8 cellular contexts compared by ENCODE assay signal in the genomic region with DNA sequence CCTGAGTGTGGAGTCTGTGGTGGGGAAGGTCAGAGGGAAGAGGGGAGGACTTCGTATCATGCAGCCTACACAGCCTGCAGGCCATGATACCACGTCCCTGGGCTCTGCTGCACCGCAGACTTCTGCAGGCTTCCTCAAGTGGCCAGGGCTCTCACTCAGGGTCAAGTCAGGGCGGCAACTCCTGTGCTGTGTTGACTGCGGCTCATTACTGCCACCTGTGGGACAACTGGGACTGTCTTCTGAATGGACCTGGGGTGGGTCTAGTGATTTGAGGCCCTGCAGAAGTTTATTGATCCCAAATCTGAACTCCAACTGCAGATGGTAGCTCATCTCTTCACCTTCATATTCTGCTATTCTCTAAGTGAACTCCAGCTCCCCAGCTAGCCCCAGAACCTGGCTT.
A peak's percentile ranks its signal among the peaks of the same experiment; 100 is the strongest.
DNase-seq lines count a peak whose midpoint lies in the region; ATAC-seq and TF ChIP-seq lines count a peak whose summit lies in the region.

No MANE protein-coding gene starts in this region.

- CTCF ChIA-PET in WTC11 (lab: Charles Lee): interaction anchor here (1.8 to 4.1 kb wide), 4 partner anchors 8 to 19 kb away, joined by 5 to 28 read pairs (median 10); no protein-coding TSS in a partner anchor

- ATAC-seq in GM19324 (IDR thresholded peaks at IDR 0.05; ENCODE audit: low FRiP score, unreplicated experiment): peak; percentile 65
- ATAC-seq in HG03558 (IDR thresholded peaks at IDR 0.05; ENCODE audit: extremely low read depth, unreplicated experiment): peak; percentile 83
- ATAC-seq in WTC11: peak; percentile 97
- no peak for ATAC-seq in GM18873 (IDR thresholded peaks at IDR 0.05; ENCODE audit: low FRiP score, unreplicated experiment)

- peaks cover 22% of the 10 kb centered on the region for H3K4me1 Mint-ChIP-seq in WTC11

- no peaks in the 10 kb centered on the region for H3K36me3 Mint-ChIP-seq in WTC11

- H3K27ac Mint-ChIP-seq in WTC11: no peak overlapping the region

- H3K4me3 ChIP-seq in fibroblast of the aortic adventitia (ENCODE audit: low read depth, low read length): no peak overlapping the region

- TF ChIP-seq CTCF in WTC11 (IDR thresholded peaks at IDR 0.05): 0 out of 2 replicates have a peak, but pooled peaks have one; percentile 35
- peak; percentile 31 for TF ChIP-seq CTCF in fibroblast of the aortic adventitia (IDR thresholded peaks at IDR 0.05; ENCODE audit: insufficient read depth, low read length)

- POLR2A ChIA-PET in WTC11 (lab: Charles Lee): no interaction called here

- H3K27me3 Mint-ChIP-seq in WTC11 (ENCODE audit: low read depth): no peaks in the 10 kb centered on the region

- H3K9me3 Mint-ChIP-seq in WTC11: peaks cover 4% of the 10 kb centered on the region; the same call in 1 of the 2 replicates

- peak; percentile 46 for DNase-seq in CD1c-positive myeloid dendritic cell (ENCODE audit: extremely low spot score)
- peak; percentile 81 for DNase-seq in WTC11 (ENCODE audit: low spot score)
- DNase-seq in fibroblast of the aortic adventitia (ENCODE audit: low read depth): no peak
- DNase-seq in stimulated activated CD4-positive, alpha-beta T cell treated with anti-CD3 and anti-CD28 coated beads, Interleukin-12 subunit alpha, Interleukin-12 subunit beta, amount 100 ng/mL, for 4 hours: peak; percentile 56
- no peak for DNase-seq in HCEC 1CT

- H3K4me3 Mint-ChIP-seq in WTC11: no peak overlapping the region

TF ChIP-seq in WTC11, 78 proteins besides CTCF, POLR2A, EP300 and RAD21:
- no peak for TF ChIP-seq NFE2L1 (CRISPR knock-in tag; IDR thresholded peaks at IDR 0.05)
- no peak for TF ChIP-seq FOXJ3 (CRISPR knock-in tag; IDR thresholded peaks at IDR 0.05; ENCODE audit: borderline replicate concordance)
- TF ChIP-seq GRHL2 (CRISPR knock-in tag; IDR thresholded peaks at IDR 0.05; ENCODE audit: insufficient replicate concordance, severe bottlenecking): no peak
- TF ChIP-seq, protein P1, sequence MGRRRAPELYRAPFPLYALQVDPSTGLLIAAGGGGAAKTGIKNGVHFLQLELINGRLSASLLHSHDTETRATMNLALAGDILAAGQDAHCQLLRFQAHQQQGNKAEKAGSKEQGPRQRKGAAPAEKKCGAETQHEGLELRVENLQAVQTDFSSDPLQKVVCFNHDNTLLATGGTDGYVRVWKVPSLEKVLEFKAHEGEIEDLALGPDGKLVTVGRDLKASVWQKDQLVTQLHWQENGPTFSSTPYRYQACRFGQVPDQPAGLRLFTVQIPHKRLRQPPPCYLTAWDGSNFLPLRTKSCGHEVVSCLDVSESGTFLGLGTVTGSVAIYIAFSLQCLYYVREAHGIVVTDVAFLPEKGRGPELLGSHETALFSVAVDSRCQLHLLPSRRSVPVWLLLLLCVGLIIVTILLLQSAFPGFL (CRISPR knock-in tag; IDR thresholded peaks at IDR 0.05; ENCODE audit: borderline replicate concordance): no peak
- TF ChIP-seq NR3C1 (CRISPR knock-in tag; conservative IDR thresholded peaks at IDR 0.05; ENCODE audit: low read depth): no peak
- TF ChIP-seq, protein P2, sequence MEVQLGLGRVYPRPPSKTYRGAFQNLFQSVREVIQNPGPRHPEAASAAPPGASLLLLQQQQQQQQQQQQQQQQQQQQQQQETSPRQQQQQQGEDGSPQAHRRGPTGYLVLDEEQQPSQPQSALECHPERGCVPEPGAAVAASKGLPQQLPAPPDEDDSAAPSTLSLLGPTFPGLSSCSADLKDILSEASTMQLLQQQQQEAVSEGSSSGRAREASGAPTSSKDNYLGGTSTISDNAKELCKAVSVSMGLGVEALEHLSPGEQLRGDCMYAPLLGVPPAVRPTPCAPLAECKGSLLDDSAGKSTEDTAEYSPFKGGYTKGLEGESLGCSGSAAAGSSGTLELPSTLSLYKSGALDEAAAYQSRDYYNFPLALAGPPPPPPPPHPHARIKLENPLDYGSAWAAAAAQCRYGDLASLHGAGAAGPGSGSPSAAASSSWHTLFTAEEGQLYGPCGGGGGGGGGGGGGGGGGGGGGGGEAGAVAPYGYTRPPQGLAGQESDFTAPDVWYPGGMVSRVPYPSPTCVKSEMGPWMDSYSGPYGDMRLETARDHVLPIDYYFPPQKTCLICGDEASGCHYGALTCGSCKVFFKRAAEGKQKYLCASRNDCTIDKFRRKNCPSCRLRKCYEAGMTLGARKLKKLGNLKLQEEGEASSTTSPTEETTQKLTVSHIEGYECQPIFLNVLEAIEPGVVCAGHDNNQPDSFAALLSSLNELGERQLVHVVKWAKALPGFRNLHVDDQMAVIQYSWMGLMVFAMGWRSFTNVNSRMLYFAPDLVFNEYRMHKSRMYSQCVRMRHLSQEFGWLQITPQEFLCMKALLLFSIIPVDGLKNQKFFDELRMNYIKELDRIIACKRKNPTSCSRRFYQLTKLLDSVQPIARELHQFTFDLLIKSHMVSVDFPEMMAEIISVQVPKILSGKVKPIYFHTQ (CRISPR knock-in tag; IDR thresholded peaks at IDR 0.05): no peak
- TF ChIP-seq, protein P3, sequence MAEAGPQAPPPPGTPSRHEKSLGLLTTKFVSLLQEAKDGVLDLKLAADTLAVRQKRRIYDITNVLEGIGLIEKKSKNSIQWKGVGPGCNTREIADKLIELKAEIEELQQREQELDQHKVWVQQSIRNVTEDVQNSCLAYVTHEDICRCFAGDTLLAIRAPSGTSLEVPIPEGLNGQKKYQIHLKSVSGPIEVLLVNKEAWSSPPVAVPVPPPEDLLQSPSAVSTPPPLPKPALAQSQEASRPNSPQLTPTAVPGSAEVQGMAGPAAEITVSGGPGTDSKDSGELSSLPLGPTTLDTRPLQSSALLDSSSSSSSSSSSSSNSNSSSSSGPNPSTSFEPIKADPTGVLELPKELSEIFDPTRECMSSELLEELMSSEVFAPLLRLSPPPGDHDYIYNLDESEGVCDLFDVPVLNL (CRISPR knock-in tag; IDR thresholded peaks at IDR 0.05; ENCODE audit: borderline replicate concordance, low read depth): no peak
- TF ChIP-seq, protein P4, sequence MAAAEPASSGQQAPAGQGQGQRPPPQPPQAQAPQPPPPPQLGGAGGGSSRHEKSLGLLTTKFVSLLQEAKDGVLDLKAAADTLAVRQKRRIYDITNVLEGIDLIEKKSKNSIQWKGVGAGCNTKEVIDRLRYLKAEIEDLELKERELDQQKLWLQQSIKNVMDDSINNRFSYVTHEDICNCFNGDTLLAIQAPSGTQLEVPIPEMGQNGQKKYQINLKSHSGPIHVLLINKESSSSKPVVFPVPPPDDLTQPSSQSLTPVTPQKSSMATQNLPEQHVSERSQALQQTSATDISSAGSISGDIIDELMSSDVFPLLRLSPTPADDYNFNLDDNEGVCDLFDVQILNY (CRISPR knock-in tag; IDR thresholded peaks at IDR 0.05): no peak
- TF ChIP-seq GTF2I (CRISPR knock-in tag; conservative IDR thresholded peaks at IDR 0.05): no peak
- TF ChIP-seq, protein P5, sequence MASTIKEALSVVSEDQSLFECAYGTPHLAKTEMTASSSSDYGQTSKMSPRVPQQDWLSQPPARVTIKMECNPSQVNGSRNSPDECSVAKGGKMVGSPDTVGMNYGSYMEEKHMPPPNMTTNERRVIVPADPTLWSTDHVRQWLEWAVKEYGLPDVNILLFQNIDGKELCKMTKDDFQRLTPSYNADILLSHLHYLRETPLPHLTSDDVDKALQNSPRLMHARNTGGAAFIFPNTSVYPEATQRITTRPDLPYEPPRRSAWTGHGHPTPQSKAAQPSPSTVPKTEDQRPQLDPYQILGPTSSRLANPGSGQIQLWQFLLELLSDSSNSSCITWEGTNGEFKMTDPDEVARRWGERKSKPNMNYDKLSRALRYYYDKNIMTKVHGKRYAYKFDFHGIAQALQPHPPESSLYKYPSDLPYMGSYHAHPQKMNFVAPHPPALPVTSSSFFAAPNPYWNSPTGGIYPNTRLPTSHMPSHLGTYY (CRISPR knock-in tag; IDR thresholded peaks at IDR 0.05): no peak
- TF ChIP-seq ETV6 (CRISPR knock-in tag; IDR thresholded peaks at IDR 0.05): no peak
- no peak for TF ChIP-seq ZNF416 (CRISPR knock-in tag; IDR thresholded peaks at IDR 0.05)
- no peak for TF ChIP-seq SOX15 (CRISPR knock-in tag; IDR thresholded peaks at IDR 0.05)
- no peak for TF ChIP-seq ZNF263 (CRISPR knock-in tag; IDR thresholded peaks at IDR 0.05; ENCODE audit: low read depth)
- no peak for TF ChIP-seq CREB1 (CRISPR knock-in tag; IDR thresholded peaks at IDR 0.05)
- TF ChIP-seq ZNF671 (CRISPR knock-in tag; IDR thresholded peaks at IDR 0.05): no peak
- TF ChIP-seq HMGA2 (CRISPR knock-in tag; IDR thresholded peaks at IDR 0.05): no peak
- TF ChIP-seq TCF7 (CRISPR knock-in tag; IDR thresholded peaks at IDR 0.05; ENCODE audit: low read depth): no peak

Comparison
In these comparisons a context has a peak if more than half of its experiments do, and no peak if none do; other contexts are left out.
1. DNase-seq: peak in CD1c-positive myeloid dendritic cell (single experiment), WTC11 (single experiment) and stimulated activated CD4-positive, alpha-beta T cell treated with anti-CD3 and anti-CD28 coated beads, Interleukin-12 subunit alpha, Interleukin-12 subunit beta, amount 100 ng/mL, for 4 hours (single experiment); none in fibroblast of the aortic adventitia (single experiment) and HCEC 1CT (single experiment).